In the genomic region with DNA sequence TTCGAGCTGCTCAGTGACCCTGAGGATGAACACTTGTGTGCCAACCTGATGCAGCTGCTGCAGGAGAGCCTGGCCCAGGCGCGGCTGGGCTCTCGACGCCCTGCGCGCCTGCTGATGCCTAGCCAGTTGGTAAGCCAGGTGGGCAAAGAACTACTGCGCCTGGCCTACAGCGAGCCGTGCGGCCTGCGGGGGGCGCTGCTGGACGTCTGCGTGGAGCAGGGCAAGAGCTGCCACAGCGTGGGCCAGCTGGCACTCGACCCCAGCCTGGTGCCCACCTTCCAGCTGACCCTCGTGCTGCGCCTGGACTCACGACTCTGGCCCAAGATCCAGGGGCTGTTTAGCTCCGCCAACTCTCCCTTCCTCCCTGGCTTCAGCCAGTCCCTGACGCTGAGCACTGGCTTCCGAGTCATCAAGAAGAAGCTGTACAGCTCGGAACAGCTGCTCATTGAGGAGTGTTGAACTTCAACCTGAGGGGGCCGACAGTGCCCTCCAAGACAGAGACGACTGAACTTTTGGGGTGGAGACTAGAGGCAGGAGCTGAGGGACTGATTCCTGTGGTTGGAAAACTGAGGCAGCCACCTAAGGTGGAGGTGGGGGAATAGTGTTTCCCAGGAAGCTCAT, we compare ENCODE assay signal across 8 cellular contexts. TPM values are rescaled to one million over a fixed set of nuclear protein-coding genes. Genes with fewer than 3 reads are reported as not detected.
A peak's percentile ranks its signal among the peaks of the same experiment; 100 is the strongest.
DNase-seq lines count a peak whose midpoint lies in the region; ATAC-seq, FAIRE-seq and TF ChIP-seq lines count a peak whose summit lies in the region.

No MANE protein-coding gene starts in this region.

- peaks cover 47% of the 10 kb centered on the region for H3K4me1 Mint-ChIP-seq in activated naive CD8-positive, alpha-beta T cell (ENCODE audit: low read depth)

- H3K9me3 Mint-ChIP-seq in activated naive CD8-positive, alpha-beta T cell (ENCODE audit: low read depth): no peaks in the 10 kb centered on the region

- H3K9me3 ChIP-seq in cardiac muscle cell (ENCODE audit: low read depth) (no peaks in the 10 kb centered on the region), pancreas (no peaks in the 10 kb centered on the region)

- FAIRE-seq in pancreas (lab: Jason Lieb, UNC): no peak

- H3K4me3 ChIP-seq in AG09309 (ENCODE audit: control insufficient read depth, low read depth, low read length): peak overlapping the region; percentile 93
- peak overlapping the region; percentile 93 for H3K4me3 ChIP-seq in cardiac muscle cell
- peak overlapping the region; percentile 81 to 99 (median 94) for H3K4me3 ChIP-seq in pancreas

- TF ChIP-seq CTCF in AG09309 (IDR thresholded peaks at IDR 0.05; ENCODE audit: control insufficient read depth, insufficient read depth, low read depth, low read length, missing control alignments) (peak; percentile 86), GM20000 (IDR thresholded peaks at IDR 0.05; ENCODE audit: extremely low read depth, missing control alignments) (peak; percentile 46), cardiac muscle cell (IDR thresholded peaks at IDR 0.05; ENCODE audit: low read depth, low read length) (peak; percentile 78), pancreas (IDR thresholded peaks at IDR 0.05) (peak; percentile 40 to 53 (median 50))

- no peaks in the 10 kb centered on the region for H3K27me3 ChIP-seq in cardiac muscle cell
- H3K27me3 ChIP-seq in pancreas: no peaks in the 10 kb centered on the region

- intact Hi-C loops in pancreas (cut with DNase I): loop anchor here in 1 of 3 donors (5.0 kb wide), 1 partner anchor 62 kb away; no protein-coding TSS in a partner anchor

- peak overlapping the region; percentile 97 for H3K4me3 Mint-ChIP-seq in activated naive CD8-positive, alpha-beta T cell

- H3K27ac ChIP-seq in cardiac muscle cell (peak overlapping the region; percentile 80), pancreas (peak overlapping the region; percentile 96 to 99 (median 96))

- WGBS in pancreas, 2 donors: 8 to 12% methylated on average over 24 to 26 of the region's 26 CpGs

- DNase-seq in AG09309 (ENCODE audit: low read depth) (no peak), GM20000 (ENCODE audit: low spot score) (peak; percentile 49), RPMI8226 (peak; percentile 83), cardiac muscle cell (ENCODE audit: low read depth in 1 of 2, low spot score in 1 of 2) (peak; percentile 56 to 81), pancreas (peak; percentile 76 to 93 (median 86)), A172 (ENCODE audit: low spot score) (no peak)

- no peaks in the 10 kb centered on the region for H3K27me3 Mint-ChIP-seq in activated naive CD8-positive, alpha-beta T cell

- H3K36me3 ChIP-seq in cardiac muscle cell: peaks cover 11% of the 10 kb centered on the region
- H3K36me3 ChIP-seq in pancreas: peaks cover 0 to 14% (median 7%) of the 10 kb centered on the region in 3 donors

- peak; percentile 10 to 41 (median 33) for ATAC-seq in pancreas
- no peak for ATAC-seq in GM21619 (IDR thresholded peaks at IDR 0.05; ENCODE audit: unreplicated experiment)

- H3K4me1 ChIP-seq in cardiac muscle cell (ENCODE audit: low read depth): peaks cover 31% of the 10 kb centered on the region
- peaks cover 5 to 14% (median 6%) of the 10 kb centered on the region in 3 donors for H3K4me1 ChIP-seq in pancreas

- peaks cover 12% of the 10 kb centered on the region for H3K36me3 Mint-ChIP-seq in activated naive CD8-positive, alpha-beta T cell

- H3K27ac Mint-ChIP-seq in activated naive CD8-positive, alpha-beta T cell: peak overlapping the region; percentile 94

RNA-seq across cellular contexts. Expression of gene DDIT4, which starts 1.1 kb away (rescaled TPM):
- total RNA-seq in cardiac muscle cell (213 and 227 TPM in 2 replicates), pancreas (1,000 to 10,000 TPM in 1 of 6 donors, 100 to 1,000 TPM in 3, 10 to 100 TPM in 2; 61.6 to 1,144 (median 191) TPM)
- polyA plus RNA-seq in cardiac muscle cell (210 and 276 TPM in 2 replicates), pancreas (100 to 1,000 TPM; 228 to 795 TPM)
- total RNA-seq in A172 (2014; rRNA removed; shearing (Covaris generic)): 7.8 and 14.6 TPM in 2 replicates

RNA-seq across cellular contexts. Expression of gene ASCC1, which starts 58.8 kb away (rescaled TPM):
- total RNA-seq in cardiac muscle cell: 41.3 and 47.9 TPM in 2 replicates
- polyA plus RNA-seq in cardiac muscle cell: 58.4 and 61.0 TPM in 2 replicates
- 10 to 100 TPM; 11.7 to 26.0 (median 16.9) TPM for total RNA-seq in pancreas
- 10 to 100 TPM in 1 of 2 donors, 1 to 10 TPM in 1; 5.4 to 10.5 TPM for polyA plus RNA-seq in pancreas
- 30.0 and 39.5 TPM in 2 replicates for total RNA-seq in A172 (2014; rRNA removed; shearing (Covaris generic))

RNA-seq across cellular contexts. Expression of gene ANAPC16, which starts 59.0 kb away (rescaled TPM):
- total RNA-seq in cardiac muscle cell (92.2 and 103 TPM in 2 replicates), pancreas (10 to 100 TPM; 52.4 to 92.6 (median 68.0) TPM)
- polyA plus RNA-seq in cardiac muscle cell (242 and 283 TPM in 2 replicates), pancreas (100 to 1,000 TPM in 1 of 2 donors, 10 to 100 TPM in 1; 92.0 to 153 TPM)
- 69.5 and 78.1 TPM in 2 replicates for total RNA-seq in A172 (2014; rRNA removed; shearing (Covaris generic))

Comparison
In these comparisons a context has a peak if more than half of its experiments do, and no peak if none do; other contexts are left out.
1. DNase-seq: peak in GM20000 (single experiment), RPMI8226 (single experiment), cardiac muscle cell (2 of 2) and pancreas (6 of 6); none in AG09309 (single experiment) and A172 (single experiment).
2. Peak in every context shown above with its lines, with median percentiles within 50 percentile points of each other: H3K4me3 ChIP-seq and CTCF ChIP-seq.